Comparison of ENCODE assay signal across 8 cellular contexts in genomic region chr11:128157423-128158298, GRCh38.
A peak's percentile ranks its signal among the peaks of the same experiment; 100 is the strongest.
DNase-seq lines count a peak whose midpoint lies in the region; ATAC-seq and TF ChIP-seq lines count a peak whose summit lies in the region.

No MANE protein-coding gene starts in this region.

- no peak for TF ChIP-seq POLR2A in prostate gland (IDR thresholded peaks at IDR 0.05)

- TF ChIP-seq CTCF in prostate gland (IDR thresholded peaks at IDR 0.05) = peak; percentile 44 to 84 (median 77)

- intact Hi-C loops in prostate gland (cut with DNase I) = loop anchor here (5.0 kb wide), 1 partner anchor 675 kb away; no protein-coding TSS in a partner anchor

- H3K4me3 ChIP-seq in prostate gland = no peak overlapping the region

- no peaks in the 10 kb centered on the region for H3K27me3 ChIP-seq in prostate gland (replicated peaks; ENCODE audit: insufficient read depth)

- 25% methylated on average over 5 of the region's 5 CpGs for whole genome bisulfite sequencing in prostate gland

- no peaks in the 10 kb centered on the region for H3K9me3 ChIP-seq in KOPT-K1 (ENCODE audit: insufficient read depth, low read length, poor library complexity, severe bottlenecking)
- H3K9me3 ChIP-seq in prostate gland = no peaks in the 10 kb centered on the region

- ATAC-seq in GM18520 (IDR thresholded peaks at IDR 0.05; ENCODE audit: unreplicated experiment) = no peak

- DNase-seq in GM04504 (ENCODE audit: low read depth) (peak; percentile 58), H4 (ENCODE audit: low spot score) (peak; percentile 70), RPMI8226 (peak; percentile 58), glomerular endothelial cell (ENCODE audit: extremely low read depth, low read depth, low spot score) (peak; percentile 85), prostate gland (ENCODE audit: low spot score) (peak; percentile 42)
- DNase-seq in activated effector memory CD4-positive, alpha-beta T cell treated with anti-CD3 and anti-CD28 coated beads, Interleukin-2, amount 50 U/mL, for 16 hours = peak; percentile 71

- H3K27ac ChIP-seq in KOPT-K1 (ENCODE audit: low read depth, low read length, poor library complexity, severe bottlenecking) (peak overlapping the region; percentile 57), prostate gland (no peak overlapping the region)

- H3K4me1 ChIP-seq in prostate gland (replicated peaks) = no peaks in the 10 kb centered on the region

- H3K36me3 ChIP-seq in KOPT-K1 (ENCODE audit: insufficient read depth, low read length) (no peaks in the 10 kb centered on the region), prostate gland (no peaks in the 10 kb centered on the region)
